In genomic region chr4:121822796-121823504, GRCh38 we compare ENCODE assay signal across 8 cellular contexts. TPM values are rescaled to one million over a fixed set of nuclear protein-coding genes. Genes with fewer than 3 reads are reported as not detected.
DNase-seq lines count a peak whose midpoint lies in the region; ATAC-seq and TF ChIP-seq lines count a peak whose summit lies in the region.

No MANE protein-coding gene starts in this region.

- H3K27me3 ChIP-seq in SJCRH30 = no peaks in the 10 kb centered on the region
- no peaks in the 10 kb centered on the region for H3K27me3 ChIP-seq in thoracic aorta (replicated peaks; ENCODE audit: insufficient read depth)

- intact Hi-C loops in lower leg skin (cut with DNase I; ENCODE audit: low total_unique reads) = no loop called here

- peak overlapping the region; percentile 96 for H3K27ac Mint-ChIP-seq in chondrocyte (ENCODE audit: unreplicated experiment)

- DNase-seq in SKM-1 treated with dmso at 0.1 percent for 144 hours (lab: John Stamatoyannopoulos, UW; ENCODE audit: unreplicated experiment) = peak; percentile 29
- no peak for DNase-seq in SKM-1 (lab: John Stamatoyannopoulos, UW; ENCODE audit: unreplicated experiment)
- peak; percentile 81 for DNase-seq in SJCRH30
- DNase-seq in chondrocyte (ENCODE audit: low spot score) = no peak
- DNase-seq in lower leg skin (ENCODE audit: low spot score in 2 of 2) = no peak
- peak; percentile 2 for DNase-seq in thoracic aorta (ENCODE audit: low spot score)

- H3K4me3 ChIP-seq in SJCRH30 (peak overlapping the region; percentile 81), lower leg skin (ENCODE audit: low read depth, poor library complexity, severe bottlenecking) (peak overlapping the region; percentile 34), thoracic aorta (peak overlapping the region; percentile 93)

- H3K9me3 Mint-ChIP-seq in chondrocyte (ENCODE audit: low read depth) = no peaks in the 10 kb centered on the region

- H3K9me3 ChIP-seq in SJCRH30 (replicated peaks) (no peaks in the 10 kb centered on the region), thoracic aorta (no peaks in the 10 kb centered on the region)

- no peaks in the 10 kb centered on the region for H3K4me1 ChIP-seq in SJCRH30
- peaks cover 9% of the 10 kb centered on the region in 2 donors for H3K4me1 ChIP-seq in thoracic aorta (ENCODE audit: control insufficient read depth in 1 of 2, low read depth in 2 of 2)

- no peak for TF ChIP-seq POLR2A in lower leg skin (IDR thresholded peaks at IDR 0.05)

- peaks cover 51% of the 10 kb centered on the region for H3K36me3 ChIP-seq in SJCRH30
- H3K36me3 ChIP-seq in thoracic aorta = peaks cover 7% of the 10 kb centered on the region

- no peaks in the 10 kb centered on the region for H3K27me3 Mint-ChIP-seq in chondrocyte (ENCODE audit: low read depth)

- 1% methylated on average over 30 of the region's 30 CpGs for WGBS in lower leg skin, 2 donors

- H3K27ac ChIP-seq in SJCRH30 (peak overlapping the region; percentile 89), thoracic aorta (no peak overlapping the region)

- peaks cover 8% of the 10 kb centered on the region for H3K36me3 Mint-ChIP-seq in chondrocyte (ENCODE audit: low read depth)

- ATAC-seq in GM21390 (IDR thresholded peaks at IDR 0.05; ENCODE audit: unreplicated experiment) (peak; percentile 44), HG03575 (IDR thresholded peaks at IDR 0.05; ENCODE audit: extremely low read depth, insufficient number of reproducible peaks, low FRiP score, unreplicated experiment) (peak; percentile 44), thoracic aorta (ENCODE audit: insufficient number of reproducible peaks, low FRiP score, low read depth) (no peak)

- H3K4me1 Mint-ChIP-seq in chondrocyte (ENCODE audit: low read depth) = peaks cover 51% of the 10 kb centered on the region

- H3K4me3 Mint-ChIP-seq in chondrocyte (ENCODE audit: unreplicated experiment) = peak overlapping the region; percentile 93

- TF ChIP-seq CTCF in chondrocyte (IDR thresholded peaks at IDR 0.05) (peak; percentile 59), lower leg skin (IDR thresholded peaks at IDR 0.05) (no peak), thoracic aorta (IDR thresholded peaks at IDR 0.05) (no peak)

RNA-seq across cellular contexts. Expression of gene CCNA2, which starts 0.7 kb away (rescaled TPM):
- 226 TPM in 2 replicates for total RNA-seq in SJCRH30 (2014; rRNA removed; shearing (Covaris generic))
- 8.2 to 10.3 TPM (median 9.3 TPM) in 3 replicates for total RNA-seq in chondrocyte
- 1 to 10 TPM; 2.0 to 7.3 (median 4.0) TPM for total RNA-seq in lower leg skin
- 1 to 10 TPM; 2.4 to 2.5 TPM for total RNA-seq in thoracic aorta

RNA-seq across cellular contexts. Expression of gene EXOSC9, which starts 21.8 kb away (rescaled TPM):
- 92.7 and 115 TPM in 2 replicates for total RNA-seq in SJCRH30 (2014; rRNA removed; shearing (Covaris generic))
- total RNA-seq in chondrocyte (15.8 to 28.7 TPM (median 16.3 TPM) in 3 replicates), lower leg skin (10 to 100 TPM; 15.2 to 35.7 (median 21.2) TPM), thoracic aorta (10 to 100 TPM; 25.3 to 27.8 TPM)

RNA-seq across cellular contexts. Expression of gene BBS7, which starts 47.3 kb away (rescaled TPM):
- 19.8 and 22.3 TPM in 2 replicates for total RNA-seq in SJCRH30 (2014; rRNA removed; shearing (Covaris generic))
- total RNA-seq in chondrocyte (22.9 to 23.6 TPM (median 23.2 TPM) in 3 replicates), lower leg skin (10 to 100 TPM; 11.7 to 19.8 (median 11.9) TPM), thoracic aorta (10 to 100 TPM; 10.2 to 13.8 TPM)

RNA-seq across cellular contexts. Expression of gene SMIM43, which starts 58.0 kb away (rescaled TPM):
- total RNA-seq in SJCRH30 (2014; rRNA removed; shearing (Covaris generic)) = 0.08 TPM in 1 of 2 replicates, not detected in the other
- 0.34 TPM in 1 of 3 replicates, not detected in the others for total RNA-seq in chondrocyte
- not detected for total RNA-seq in lower leg skin
- not detected for total RNA-seq in thoracic aorta

Comparison
In these comparisons a context has a peak if more than half of its experiments do, and no peak if none do; other contexts are left out.
1. DNase-seq: peak in SKM-1 treated with dmso at 0.1 percent for 144 hours (single experiment), SJCRH30 (2 of 2) and thoracic aorta (single experiment); none in SKM-1 (single experiment), chondrocyte (single experiment) and lower leg skin (0 of 2).
2. H3K4me3 ChIP-seq: peak in every context shown above with its lines; median percentile 93 in thoracic aorta; 81 in SJCRH30; 34 in lower leg skin.
3. RNA of gene CCNA2, which starts 0.7 kb away (total RNA-seq): 226 TPM in SJCRH30; 8.2 to 10.3 TPM in chondrocyte, 2.0 to 7.3 TPM in lower leg skin and 2.4 to 2.5 TPM in thoracic aorta; every median in the first group is over 10 times any median in the second.